1 cellular context compared by ENCODE assay signal in the genomic region with DNA sequence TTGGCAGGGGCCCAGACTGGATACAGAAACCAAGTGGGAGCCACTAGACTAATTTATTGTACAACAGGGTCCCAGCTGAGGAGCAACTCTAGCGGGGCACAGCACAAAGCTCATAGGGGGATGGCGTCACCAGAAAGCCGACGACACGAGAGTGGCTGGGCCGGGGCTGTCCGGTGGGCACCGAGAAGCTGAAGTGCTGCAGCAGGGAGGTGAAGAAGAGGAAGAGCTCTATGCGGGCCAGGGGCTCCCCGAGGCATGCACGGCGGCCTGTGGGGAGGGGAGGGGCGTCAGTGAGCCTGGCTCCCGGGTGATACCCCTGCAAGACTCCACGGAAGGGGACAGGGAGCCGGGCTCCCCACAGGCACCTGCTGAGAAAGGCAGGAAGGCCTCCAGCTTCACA. TPM values are rescaled to one million over a fixed set of nuclear protein-coding genes. Genes with fewer than 3 reads are reported as not detected.
"Had no signal": no experiment of that assay in that cellular context is flagged by ENCODE, and none has a peak within 500 bp of the region (broad histone marks: within the 10 kb centered on the region; RNA-seq: fewer than 3 reads in every experiment).

No MANE protein-coding gene starts in this region.

RNA-seq across cellular contexts. Expression of gene CYP2D6, which starts 19.2 kb away (rescaled TPM):
- polyA plus RNA-seq: IgD-negative memory B cell had no signal
